8 cellular contexts compared by ENCODE assay signal in genomic region chr14:77459072-77459723, GRCh38. TPM values are rescaled to one million over a fixed set of nuclear protein-coding genes. Genes with fewer than 3 reads are reported as not detected.
DNase-seq lines count a peak whose midpoint lies in the region; ATAC-seq and TF ChIP-seq lines count a peak whose summit lies in the region.

No MANE protein-coding gene starts in this region.

- DNase-seq in AG10803 (ENCODE audit: low read depth): peak; percentile 72
- DNase-seq in GM23338 (ENCODE audit: low spot score): peak; percentile 91
- DNase-seq in NCI-H774 (lab: John Stamatoyannopoulos, UW): peak; percentile 14
- DNase-seq in activated CD8-positive, alpha-beta memory T cell treated with anti-CD3 and anti-CD28 coated beads, Interleukin-2, amount 50 U/mL, for 4 hours: peak; percentile 53
- DNase-seq in epithelial cell of proximal tubule (ENCODE audit: low read depth): peak; percentile 26
- peak in 9 of 10 donors; percentile 27 to 62 (median 45) for DNase-seq in naive thymus-derived CD8-positive, alpha-beta T cell
- peak; percentile 78 for DNase-seq in stimulated activated naive CD8-positive, alpha-beta T cell treated with anti-CD3 and anti-CD28 coated beads, Interleukin-15, Interleukin-2, amounts not matched to agents 100 U/mL and 50 U/mL, for 24 hours

- H3K9me3 Mint-ChIP-seq in GM23338: no peaks in the 10 kb centered on the region; the same call in 2 of the 3 replicates
- H3K9me3 Mint-ChIP-seq in naive thymus-derived CD8-positive, alpha-beta T cell: no peaks in the 10 kb centered on the region

- peak overlapping the region; percentile 85 for H3K4me2 ChIP-seq in GM23338

- TF ChIP-seq CTCF in AG10803 (conservative IDR thresholded peaks at IDR 0.05; ENCODE audit: low read length) (peak; percentile 77), GM23338 (conservative IDR thresholded peaks at IDR 0.05; ENCODE audit: low read depth in 2 of 2) (peak; percentile 78 to 80), epithelial cell of proximal tubule (conservative IDR thresholded peaks at IDR 0.05; ENCODE audit: low read depth, low read length) (peak; percentile 89)

- no peaks in the 10 kb centered on the region for H3K27me3 ChIP-seq in GM23338 (ENCODE audit: insufficient read depth)

- peaks cover 18% of the 10 kb centered on the region for H3K4me1 Mint-ChIP-seq in GM23338
- H3K4me1 Mint-ChIP-seq in naive thymus-derived CD8-positive, alpha-beta T cell: peaks cover 19 to 53% (median 49%) of the 10 kb centered on the region in 4 donors

- POLR2A ChIA-PET in naive thymus-derived CD8-positive, alpha-beta T cell (lab: Charles Lee): interaction anchor here (1.6 to 4.4 kb wide), 2 partner anchors 138 to 249 kb away, joined by 5 to 20 read pairs; partner anchors contain the start of genes ALKBH1, GSTZ1, POMT2 and SLIRP

- no peak overlapping the region for H3K27ac ChIP-seq in GM23338 (ENCODE audit: low read depth)

- peak overlapping the region; percentile 90 for H3K4me3 ChIP-seq in AG10803 (ENCODE audit: low read length)
- peak overlapping the region; percentile 80 for H3K4me3 ChIP-seq in GM23338
- peak overlapping the region; percentile 81 for H3K4me3 ChIP-seq in epithelial cell of proximal tubule (ENCODE audit: low read depth, low read length)

- peak overlapping the region; percentile 100 for H3K27ac Mint-ChIP-seq in GM23338
- H3K27ac Mint-ChIP-seq in naive thymus-derived CD8-positive, alpha-beta T cell: peak overlapping the region; percentile 82 to 100 (median 99)

- no peaks in the 10 kb centered on the region for H3F3A ChIP-seq in GM23338 (replicated peaks; ENCODE audit: low read depth)

- H4K20me1 ChIP-seq in GM23338 (replicated peaks; ENCODE audit: insufficient read depth): peaks cover 25% of the 10 kb centered on the region

- H3K9me2 ChIP-seq in GM23338 (ENCODE audit: insufficient read depth): no peaks in the 10 kb centered on the region

- peak overlapping the region; percentile 99 for H3K4me3 Mint-ChIP-seq in GM23338
- peak overlapping the region; percentile 97 to 100 (median 100) for H3K4me3 Mint-ChIP-seq in naive thymus-derived CD8-positive, alpha-beta T cell

- peak; percentile 6; the same call in 2 of the 3 replicates for ATAC-seq in GM23338
- no peak for ATAC-seq in naive thymus-derived CD8-positive, alpha-beta T cell
- no peak for ATAC-seq in stimulated activated naive CD8-positive, alpha-beta T cell treated with anti-CD3 and anti-CD28 coated beads, Interleukin-15, Interleukin-2, amounts not matched to agents 100 U/mL and 50 U/mL, for 24 hours
- ATAC-seq in GM19351 (IDR thresholded peaks at IDR 0.05; ENCODE audit: unreplicated experiment): no peak

- H3K79me2 ChIP-seq in GM23338 (replicated peaks; ENCODE audit: insufficient read depth): peaks cover 49% of the 10 kb centered on the region

- peaks cover 5% of the 10 kb centered on the region for H3K4me1 ChIP-seq in GM23338 (ENCODE audit: insufficient read depth)

- peaks cover 44% of the 10 kb centered on the region for H3K36me3 ChIP-seq in GM23338 (ENCODE audit: insufficient read depth)

- peaks cover 53% of the 10 kb centered on the region for H3K36me3 Mint-ChIP-seq in GM23338 (ENCODE audit: low read depth)
- H3K36me3 Mint-ChIP-seq in naive thymus-derived CD8-positive, alpha-beta T cell: peaks cover 5 to 56% (median 9%) of the 10 kb centered on the region in 3 donors

- no peak overlapping the region for H2AFZ ChIP-seq in GM23338

- peaks cover 12% of the 10 kb centered on the region for H3K27me3 Mint-ChIP-seq in GM23338 (ENCODE audit: insufficient read depth, low read depth, poor library complexity)
- H3K27me3 Mint-ChIP-seq in naive thymus-derived CD8-positive, alpha-beta T cell: no peaks in the 10 kb centered on the region

TF ChIP-seq in GM23338, 12 proteins besides CTCF, POLR2A, EP300 and RAD21:
- TF ChIP-seq ZNF114 (CRISPR knock-in tag; IDR thresholded peaks at IDR 0.05): no peak
- no peak for TF ChIP-seq JUNB (IDR thresholded peaks at IDR 0.05; ENCODE audit: unreplicated experiment)
- no peak for TF ChIP-seq ZNF462 (CRISPR knock-in tag; IDR thresholded peaks at IDR 0.05)
- TF ChIP-seq EZH2phosphoT487 (IDR thresholded peaks at IDR 0.05; ENCODE audit: unreplicated experiment): no peak
- no peak for TF ChIP-seq EZH2 (IDR thresholded peaks at IDR 0.05; ENCODE audit: low read depth, unreplicated experiment)
- TF ChIP-seq POLR2AphosphoS5 (IDR thresholded peaks at IDR 0.05; ENCODE audit: low read depth): no peak

RNA-seq across cellular contexts. Expression of gene AHSA1, which starts 1.3 kb away (rescaled TPM):
- total RNA-seq in GM23338 (2014; rRNA removed; shearing (Covaris generic)): 175 and 177 TPM in 2 replicates
- polyA plus RNA-seq in GM23338 (2016; fragmentation: Nextera tagmentation; extraction: Ambion mirVana): 213 TPM in 2 replicates
- total RNA-seq in epithelial cell of proximal tubule: 122 and 211 TPM in 2 replicates
- total RNA-seq in naive thymus-derived CD8-positive, alpha-beta T cell: 100 to 1,000 TPM; 105 to 114 TPM
- polyA plus RNA-seq in naive thymus-derived CD8-positive, alpha-beta T cell: 100 to 1,000 TPM; 112 to 171 (median 123) TPM

RNA-seq across cellular contexts. Expression of gene VIPAS39, which starts 1.8 kb away (rescaled TPM):
- 21.8 and 27.1 TPM in 2 replicates for total RNA-seq in GM23338 (2014; rRNA removed; shearing (Covaris generic))
- 7.8 and 9.4 TPM in 2 replicates for polyA plus RNA-seq in GM23338 (2016; fragmentation: Nextera tagmentation; extraction: Ambion mirVana)
- 13.2 and 17.8 TPM in 2 replicates for total RNA-seq in epithelial cell of proximal tubule
- 10 to 100 TPM; 20.2 to 23.1 TPM for total RNA-seq in naive thymus-derived CD8-positive, alpha-beta T cell
- polyA plus RNA-seq in naive thymus-derived CD8-positive, alpha-beta T cell: 10 to 100 TPM in 2 of 3 donors, 1 to 10 TPM in 1; 6.1 to 11.1 (median 10.8) TPM

RNA-seq across cellular contexts. Expression of gene NOXRED1, which starts 35.9 kb away (rescaled TPM):
- total RNA-seq in GM23338 (2014; rRNA removed; shearing (Covaris generic)): not detected in 2 replicates
- polyA plus RNA-seq in GM23338 (2016; fragmentation: Nextera tagmentation; extraction: Ambion mirVana): 0.24 TPM in 1 of 2 replicates, not detected in the other
- total RNA-seq in epithelial cell of proximal tubule: not detected in 2 replicates
- 1 to 10 TPM; 1.6 to 1.9 TPM for total RNA-seq in naive thymus-derived CD8-positive, alpha-beta T cell
- polyA plus RNA-seq in naive thymus-derived CD8-positive, alpha-beta T cell: under 1 TPM in 1 of 3 donors, not detected in 2; 0.09 TPM

RNA-seq across cellular contexts. Expression of gene ISM2, which starts 39.4 kb away (rescaled TPM):
- total RNA-seq in GM23338 (2014; rRNA removed; shearing (Covaris generic)): 0.69 and 2.7 TPM in 2 replicates
- 0.45 and 1.3 TPM in 2 replicates for polyA plus RNA-seq in GM23338 (2016; fragmentation: Nextera tagmentation; extraction: Ambion mirVana)
- 0.75 TPM in 1 of 2 replicates, not detected in the other for total RNA-seq in epithelial cell of proximal tubule
- not detected for total RNA-seq in naive thymus-derived CD8-positive, alpha-beta T cell
- not detected for polyA plus RNA-seq in naive thymus-derived CD8-positive, alpha-beta T cell

Comparison
In these comparisons a context has a peak if more than half of its experiments do, and no peak if none do; other contexts are left out.
1. DNase-seq: peak in every context shown above with its lines; median percentile 91 in GM23338; 78 in stimulated activated naive CD8-positive, alpha-beta T cell treated with anti-CD3 and anti-CD28 coated beads, Interleukin-15, Interleukin-2, amounts not matched to agents 100 U/mL and 50 U/mL, for 24 hours; 72 in AG10803; 53 in activated CD8-positive, alpha-beta memory T cell treated with anti-CD3 and anti-CD28 coated beads, Interleukin-2, amount 50 U/mL, for 4 hours; 45 in naive thymus-derived CD8-positive, alpha-beta T cell; 26 in epithelial cell of proximal tubule; 14 in NCI-H774.